In genomic region chr2:219149667-219150066, GRCh38 we compare ENCODE assay signal across 18 cellular contexts. TPM values are rescaled to one million over a fixed set of nuclear protein-coding genes. Genes with fewer than 3 reads are reported as not detected.
DNase-seq lines count a peak whose midpoint lies in the region; TF ChIP-seq lines count a peak whose summit lies in the region.
"Had no signal": no experiment of that assay in that cellular context is flagged by ENCODE, and none has a peak within 500 bp of the region (broad histone marks: within the 10 kb centered on the region; RNA-seq: fewer than 3 reads in every experiment).

No MANE protein-coding gene starts in this region.

- WGBS in endodermal cell (ENCODE audit: insufficient coverage in 1 of 2, insufficient read length in 1 of 2), 2 experiments = 67 to 91% methylated on average over 1 of the region's 1 CpG

- H3K27me3 ChIP-seq in endodermal cell (ENCODE audit: control insufficient read depth, insufficient read depth, low read length, poor library complexity, severe bottlenecking) = no peaks in the 10 kb centered on the region
- H3K27me3 ChIP-seq: transverse colon had no signal

- no peaks in the 10 kb centered on the region for H3K4me1 Mint-ChIP-seq in endodermal cell
- H3K4me1 Mint-ChIP-seq: memory B cell; stimulated activated naive B cell treated with anti-CD40 and anti-IgM and Interleukin-4, amounts not matched to agents 10 μg/mL and 1 μg/mL and 100 μg/mL, for 72 hours had no signal

- no peak overlapping the region for H3K27ac ChIP-seq in endodermal cell (ENCODE audit: low read depth, low read length)
- H3K27ac ChIP-seq: 22Rv1, RWPE1, transverse colon had no signal

- H3K36me3 ChIP-seq in endodermal cell (ENCODE audit: control insufficient read depth, insufficient read depth, low read length) = peaks cover 52% of the 10 kb centered on the region

- H3K27ac Mint-ChIP-seq in endodermal cell = no peak overlapping the region
- H3K27ac Mint-ChIP-seq: activated naive CD4-positive, alpha-beta T cell treated with anti-CD3 and anti-CD28 coated beads for 36 hours; memory B cell; stimulated activated naive B cell treated with anti-CD40 and anti-IgM and Interleukin-4, amounts not matched to agents 10 μg/mL and 1 μg/mL and 100 μg/mL, for 72 hours had no signal

- no peaks in the 10 kb centered on the region for H3K9me3 ChIP-seq in endodermal cell (ENCODE audit: control insufficient read depth, low read length)
- H3K9me3 ChIP-seq: transverse colon had no signal

- no peaks in the 10 kb centered on the region for H3K4me1 ChIP-seq in endodermal cell (ENCODE audit: control insufficient read depth, insufficient read depth, low read length)

- DNase-seq in DMS 273 (lab: John Stamatoyannopoulos, UW; ENCODE audit: unreplicated experiment) (peak; percentile 36), DMS 273 treated with DMSO at 0.1 percent for 48 hours (lab: John Stamatoyannopoulos, UW) (no peak), NCI-H510A (lab: John Stamatoyannopoulos, UW) (peak; percentile 11), dermis blood vessel endothelial cell (peak; percentile 35), renal cortical epithelial cell (ENCODE audit: low read depth) (peak; percentile 62), retina (no peak), endodermal cell (no peak), NCI-H526 (lab: John Stamatoyannopoulos, UW) (no peak)
- DNase-seq: activated naive CD4-positive, alpha-beta T cell treated with anti-CD3 and anti-CD28 coated beads for 36 hours; activated T-cell treated with anti-CD3 and anti-CD28 coated beads, Interleukin-2, amount 50 U/mL, for 1 hour; glutamatergic neuron; NCI-H1930; stimulated activated naive B cell treated with anti-CD40 and anti-IgM and Interleukin-4, amounts not matched to agents 10 μg/mL and 1 μg/mL and 100 μg/mL, for 72 hours; SW 1271; transverse colon had no signal

- H3K9me3 Mint-ChIP-seq in endodermal cell = no peaks in the 10 kb centered on the region
- H3K9me3 Mint-ChIP-seq: activated naive CD4-positive, alpha-beta T cell treated with anti-CD3 and anti-CD28 coated beads for 36 hours; memory B cell; stimulated activated naive B cell treated with anti-CD40 and anti-IgM and Interleukin-4, amounts not matched to agents 10 μg/mL and 1 μg/mL and 100 μg/mL, for 72 hours had no signal

- no peak for TF ChIP-seq CTCF in endodermal cell (conservative IDR thresholded peaks at IDR 0.05)

- H3K27me3 Mint-ChIP-seq in endodermal cell (ENCODE audit: insufficient read depth) = no peaks in the 10 kb centered on the region
- H3K27me3 Mint-ChIP-seq: memory B cell; stimulated activated naive B cell treated with anti-CD40 and anti-IgM and Interleukin-4, amounts not matched to agents 10 μg/mL and 1 μg/mL and 100 μg/mL, for 72 hours had no signal

- no peak overlapping the region for H3K4me3 ChIP-seq in endodermal cell (ENCODE audit: low read length)
- H3K4me3 ChIP-seq: transverse colon had no signal

- peaks cover 33% of the 10 kb centered on the region for H3K36me3 Mint-ChIP-seq in endodermal cell (ENCODE audit: low read depth)

- no peak overlapping the region for H3K4me3 Mint-ChIP-seq in endodermal cell
- H3K4me3 Mint-ChIP-seq: activated naive CD4-positive, alpha-beta T cell treated with anti-CD3 and anti-CD28 coated beads for 36 hours; memory B cell; stimulated activated naive B cell treated with anti-CD40 and anti-IgM and Interleukin-4, amounts not matched to agents 10 μg/mL and 1 μg/mL and 100 μg/mL, for 72 hours had no signal

- H3K9ac ChIP-seq in endodermal cell (ENCODE audit: extremely low read depth, low read length, poor library complexity, severe bottlenecking) = no peak overlapping the region

RNA-seq across cellular contexts. Expression of gene NHEJ1, which starts 10.9 kb away (rescaled TPM):
- total RNA-seq in dermis blood vessel endothelial cell (25.7 and 28.8 TPM in 2 replicates), renal cortical epithelial cell (18.4 and 24.6 TPM in 2 replicates), endodermal cell (10 to 100 TPM; 16.2 to 27.4 TPM)
- polyA plus RNA-seq in endodermal cell (2013, experiment 1 of 2) = 23.4 TPM
- polyA plus RNA-seq in endodermal cell (2013, experiment 2 of 2) = 19.8 TPM

RNA-seq across cellular contexts. Expression of gene SLC23A3, which starts 20.2 kb away (rescaled TPM):
- total RNA-seq in dermis blood vessel endothelial cell = 1.3 and 3.2 TPM in 2 replicates
- 1.0 and 1.6 TPM in 2 replicates for total RNA-seq in renal cortical epithelial cell
- total RNA-seq in endodermal cell = 1 to 10 TPM in 1 of 2 donors, under 1 TPM in 1; 0.46 to 1.9 TPM
- polyA plus RNA-seq in endodermal cell (2013, experiment 1 of 2) = 0.28 TPM
- 0.37 TPM for polyA plus RNA-seq in endodermal cell (2013, experiment 2 of 2)

RNA-seq across cellular contexts. Expression of gene CNPPD1, which starts 27.1 kb away (rescaled TPM):
- total RNA-seq in dermis blood vessel endothelial cell (25.7 and 29.8 TPM in 2 replicates), renal cortical epithelial cell (39.1 and 46.3 TPM in 2 replicates), endodermal cell (10 to 100 TPM; 27.7 to 33.2 TPM)
- 32.1 TPM for polyA plus RNA-seq in endodermal cell (2013, experiment 1 of 2)
- 26.7 TPM for polyA plus RNA-seq in endodermal cell (2013, experiment 2 of 2)

RNA-seq across cellular contexts. Expression of gene RETREG2, which starts 28.4 kb away (rescaled TPM):
- 64.1 and 75.4 TPM in 2 replicates for total RNA-seq in dermis blood vessel endothelial cell
- 65.6 and 73.5 TPM in 2 replicates for total RNA-seq in renal cortical epithelial cell
- 10 to 100 TPM; 67.0 to 73.4 TPM for total RNA-seq in endodermal cell
- polyA plus RNA-seq in endodermal cell (2013, experiment 1 of 2) = 71.3 TPM
- 63.5 TPM for polyA plus RNA-seq in endodermal cell (2013, experiment 2 of 2)

RNA-seq across cellular contexts. Expression of gene ZFAND2B, which starts 56.9 kb away (rescaled TPM):
- 16.7 and 22.5 TPM in 2 replicates for total RNA-seq in dermis blood vessel endothelial cell
- 18.4 and 30.9 TPM in 2 replicates for total RNA-seq in renal cortical epithelial cell
- 10 to 100 TPM; 21.7 to 22.5 TPM for total RNA-seq in endodermal cell
- 33.5 TPM for polyA plus RNA-seq in endodermal cell (2013, experiment 1 of 2)
- 26.7 TPM for polyA plus RNA-seq in endodermal cell (2013, experiment 2 of 2)

Comparison
In these comparisons a context has a peak if more than half of its experiments do, and no peak if none do; other contexts are left out.
1. DNase-seq: peak in DMS 273 (single experiment), NCI-H510A (single experiment), dermis blood vessel endothelial cell (single experiment) and renal cortical epithelial cell (single experiment); none in DMS 273 treated with DMSO at 0.1 percent for 48 hours (single experiment), retina (single experiment), endodermal cell (single experiment) and NCI-H526 (0 of 2).